In the genomic region with DNA sequence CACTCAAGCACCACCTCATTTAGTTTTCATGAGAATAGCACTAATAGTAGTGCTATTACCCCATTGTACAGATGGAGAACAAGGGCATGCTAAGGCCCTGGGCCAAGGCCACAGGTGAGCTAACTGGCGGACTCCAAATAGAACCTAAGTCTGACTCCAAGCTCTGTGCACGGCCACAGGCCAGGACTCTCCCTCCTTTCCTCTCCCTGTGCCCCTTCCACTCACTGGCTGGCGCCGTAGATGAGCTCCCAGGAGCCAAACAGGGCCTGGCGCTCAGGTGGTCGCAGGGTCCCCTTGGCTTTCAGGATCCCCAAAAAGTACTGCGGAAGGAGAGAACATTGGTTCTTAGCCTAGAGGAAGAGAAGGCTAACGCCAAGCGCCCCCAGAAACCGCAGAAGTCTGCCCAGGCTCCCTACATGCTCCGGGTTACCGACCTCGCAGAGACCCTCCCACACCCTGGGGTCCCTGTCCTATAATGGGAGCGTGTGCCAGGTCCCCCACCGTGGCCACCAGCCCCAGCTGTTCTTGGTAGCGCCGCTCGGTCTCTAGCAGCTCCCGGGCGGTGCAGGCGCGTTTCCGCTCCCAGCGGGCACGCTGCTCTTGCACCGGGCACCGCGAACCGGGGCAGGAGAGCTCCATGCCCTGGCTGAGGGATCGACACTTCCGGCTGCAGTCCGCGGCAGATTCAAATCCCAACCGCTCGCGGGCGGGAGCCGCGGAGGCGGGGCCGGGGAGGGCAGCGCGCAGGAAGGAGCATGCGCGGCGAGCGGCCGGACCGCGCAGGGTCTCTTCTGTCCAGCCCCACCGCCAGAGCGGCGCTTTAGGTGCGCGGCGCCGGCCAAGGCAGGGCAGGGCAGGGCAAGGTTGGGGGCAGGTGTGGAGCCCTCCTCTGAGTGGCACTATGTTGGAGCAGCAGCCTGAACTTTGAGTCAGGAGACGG, we compare ENCODE assay signal across 8 cellular contexts. TPM values are rescaled to one million over a fixed set of nuclear protein-coding genes. Genes with fewer than 3 reads are reported as not detected.
DNase-seq lines count a peak whose midpoint lies in the region; ATAC-seq and TF ChIP-seq lines count a peak whose summit lies in the region.

A gene with protein sequence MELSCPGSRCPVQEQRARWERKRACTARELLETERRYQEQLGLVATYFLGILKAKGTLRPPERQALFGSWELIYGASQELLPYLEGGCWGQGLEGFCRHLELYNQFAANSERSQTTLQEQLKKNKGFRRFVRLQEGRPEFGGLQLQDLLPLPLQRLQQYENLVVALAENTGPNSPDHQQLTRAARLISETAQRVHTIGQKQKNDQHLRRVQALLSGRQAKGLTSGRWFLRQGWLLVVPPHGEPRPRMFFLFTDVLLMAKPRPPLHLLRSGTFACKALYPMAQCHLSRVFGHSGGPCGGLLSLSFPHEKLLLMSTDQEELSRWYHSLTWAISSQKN (minus strand): TSS at position 665 of the 940 bp plus-strand sequence. CDS start 26 bp downstream, at position 639.

- peak within 1 kb of the TSS; percentile 90 for H3K4me3 ChIP-seq in GM23338
- H3K4me3 ChIP-seq in LNCaP clone FGC (ENCODE audit: low read depth, low read length) = peak within 1 kb of the TSS; percentile 83
- peak within 1 kb of the TSS; percentile 63 to 77 for H3K4me3 ChIP-seq in neutrophil (ENCODE audit: low read depth in 1 of 2, low read length in 1 of 2)
- peak within 1 kb of the TSS; percentile 53 for H3K4me3 ChIP-seq in upper lobe of right lung

- peaks cover 12% of the 10 kb centered on the region for H3K9me2 ChIP-seq in GM23338 (ENCODE audit: insufficient read depth)

- H2AFZ ChIP-seq in GM23338 = peak within 1 kb of the TSS; percentile 97

- peaks cover 37% of the 10 kb centered on the region for H3K4me1 Mint-ChIP-seq in GM23338

- intact Hi-C loops in upper lobe of right lung (cut with DNase I) = no loop called here

- H3F3A ChIP-seq in GM23338 (replicated peaks; ENCODE audit: low read depth) = peaks cover 19% of the 10 kb centered on the region; the same call in 1 of the 2 replicates

- H3K4me3 Mint-ChIP-seq in GM23338 = peak within 1 kb of the TSS; percentile 81

- peaks cover 4% of the 10 kb centered on the region; the same call in 1 of the 2 replicates for H3K4me1 ChIP-seq in ES-I3 (ENCODE audit: insufficient read depth, low read length)
- H3K4me1 ChIP-seq in GM23338 (ENCODE audit: insufficient read depth) = peaks cover 15% of the 10 kb centered on the region
- H3K4me1 ChIP-seq in neutrophil (ENCODE audit: control insufficient read depth in 1 of 2, insufficient read depth in 1 of 2, low read depth in 1 of 2, low read length in 1 of 2) = peaks cover 22 to 25% of the 10 kb centered on the region in 2 experiments
- peaks cover 21% of the 10 kb centered on the region for H3K4me1 ChIP-seq in upper lobe of right lung

- ATAC-seq in GM23338 = peak; percentile 97
- peak; percentile 94 for ATAC-seq in upper lobe of right lung

- no peaks in the 10 kb centered on the region for H3K27me3 ChIP-seq in GM23338 (ENCODE audit: insufficient read depth)
- H3K27me3 ChIP-seq in neutrophil = no peaks in the 10 kb centered on the region
- H3K27me3 ChIP-seq in upper lobe of right lung = no peaks in the 10 kb centered on the region

- H3K9me3 Mint-ChIP-seq in GM23338 = no peaks in the 10 kb centered on the region; the same call in 2 of the 3 replicates

- H3K36me3 ChIP-seq in ES-I3 (ENCODE audit: insufficient read depth, low read length) (peaks cover 6% of the 10 kb centered on the region; the same call in 1 of the 2 replicates), GM23338 (ENCODE audit: insufficient read depth) (peaks cover 8% of the 10 kb centered on the region; the same call in 1 of the 2 replicates), neutrophil (no peaks in the 10 kb centered on the region), upper lobe of right lung (peaks cover 3% of the 10 kb centered on the region)

- peak; percentile 70 for TF ChIP-seq POLR2A in Raji (IDR thresholded peaks at IDR 0.05; ENCODE audit: insufficient read depth, low read depth, low read length)

- peak within 1 kb of the TSS; percentile 79; the same call in 1 of the 2 replicates for H3K27ac ChIP-seq in GM23338 (ENCODE audit: low read depth)
- peak within 1 kb of the TSS; percentile 14 for H3K27ac ChIP-seq in neutrophil
- H3K27ac ChIP-seq in upper lobe of right lung = peak within 1 kb of the TSS; percentile 64

- peaks cover 35% of the 10 kb centered on the region for H3K36me3 Mint-ChIP-seq in GM23338 (ENCODE audit: low read depth)

- H3K79me2 ChIP-seq in GM23338 (replicated peaks; ENCODE audit: insufficient read depth) = peaks cover 8% of the 10 kb centered on the region; the same call in 1 of the 2 replicates

- H3K9ac ChIP-seq in ES-I3 (ENCODE audit: low read depth, low read length) = peak within 1 kb of the TSS; percentile 85

- peaks cover 15% of the 10 kb centered on the region for H3K27me3 Mint-ChIP-seq in GM23338 (ENCODE audit: insufficient read depth, low read depth, poor library complexity)

- peak within 1 kb of the TSS; percentile 75 for H3K27ac Mint-ChIP-seq in GM23338

- H3K4me2 ChIP-seq in GM23338 = peak within 1 kb of the TSS; percentile 97

- no peaks in the 10 kb centered on the region for H4K20me1 ChIP-seq in GM23338 (replicated peaks; ENCODE audit: insufficient read depth)

- H3K9me3 ChIP-seq in ES-I3 (ENCODE audit: control insufficient read depth, insufficient read depth, low read length) (no peaks in the 10 kb centered on the region), neutrophil (no peaks in the 10 kb centered on the region), upper lobe of right lung (no peaks in the 10 kb centered on the region)

- DNase-seq in GM23338 (ENCODE audit: low spot score) = peak; percentile 97
- peak; percentile 40 for DNase-seq in LNCaP clone FGC (ENCODE audit: low read depth)
- DNase-seq in activated naive CD4-positive, alpha-beta T cell (lab: John Stamatoyannopoulos, UW) = peak in 3 of 4 experiments; percentile 19 to 51 (median 35)
- peak; percentile 85 for DNase-seq in germinal center (ENCODE audit: low spot score)
- peak; percentile 91 for DNase-seq in upper lobe of right lung

- TF ChIP-seq CTCF in GM23338 (conservative IDR thresholded peaks at IDR 0.05; ENCODE audit: low read depth in 2 of 2) (peak; percentile 34 to 79), LNCaP clone FGC (IDR thresholded peaks at IDR 0.05; ENCODE audit: control insufficient read depth, extremely low read depth, insufficient read depth) (peak; percentile 57), neutrophil (IDR thresholded peaks at IDR 0.05) (peak; percentile 28), upper lobe of right lung (IDR thresholded peaks at IDR 0.05) (peak; percentile 25)

RNA-seq across cellular contexts. Expression of the gene that starts here (rescaled TPM):
- total RNA-seq in GM23338 (2014; rRNA removed; shearing (Covaris generic)) = 16.8 and 25.7 TPM in 2 replicates
- polyA plus RNA-seq in GM23338 (2016; fragmentation: Nextera tagmentation; extraction: Ambion mirVana) = 25.2 and 31.0 TPM in 2 replicates
- total RNA-seq in upper lobe of right lung = 0.38 TPM

Comparison
In these comparisons a context has a peak if more than half of its experiments do, and no peak if none do; other contexts are left out.
1. Peak in every context shown above with its lines: DNase-seq, ATAC-seq, H3K4me3 ChIP-seq and H3K27ac ChIP-seq.
2. RNA of the gene that starts here (total RNA-seq): 16.8 to 25.7 TPM in GM23338; 0.38 TPM in upper lobe of right lung (single experiment); every median in the first group is over 10 times any median in the second.
3. Peak in DNase-seq, ATAC-seq, H3K4me3 ChIP-seq and H3K27ac ChIP-seq in upper lobe of right lung; RNA of the gene not detected or under 1 TPM.
4. DNase-seq: peak in every context shown above with its lines; median percentile 97 in GM23338; 91 in upper lobe of right lung; 85 in germinal center; 40 in LNCaP clone FGC; 35 in activated naive CD4-positive, alpha-beta T cell.
5. H3K27ac ChIP-seq: peak in every context shown above with its lines; median percentile 79 in GM23338; 64 in upper lobe of right lung; 14 in neutrophil.